In the genomic region with DNA sequence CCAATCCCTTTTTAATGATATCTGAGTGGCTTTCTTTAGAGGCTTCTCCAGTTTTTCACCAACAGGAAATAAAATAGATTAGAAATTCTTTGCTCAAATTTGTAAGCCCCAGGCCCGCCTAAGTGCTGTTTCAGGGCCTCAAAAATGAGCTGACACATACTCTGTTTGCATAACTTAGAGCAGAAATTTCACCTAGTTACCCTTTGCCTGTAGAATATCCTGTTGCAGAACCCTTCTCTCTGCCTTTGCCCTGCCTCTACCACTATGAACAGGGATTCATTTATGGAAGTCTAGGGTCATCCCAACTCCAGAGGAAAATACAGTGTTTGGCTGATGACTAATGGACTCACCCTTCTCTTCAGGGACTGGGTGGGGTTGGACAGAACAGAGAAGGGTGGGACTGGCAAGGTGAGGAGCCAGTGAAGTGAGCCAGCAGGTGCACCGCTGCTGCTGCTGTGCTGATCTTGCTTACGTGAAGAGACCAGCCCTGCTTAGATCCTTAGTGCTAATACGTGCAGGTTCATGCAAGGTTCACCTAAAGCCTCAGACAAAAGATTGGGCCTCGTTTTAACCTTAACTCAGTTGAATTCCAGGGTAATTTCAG, we compare ENCODE assay signal across 2 cellular contexts.
TF ChIP-seq lines count a peak whose summit lies in the region.

No MANE protein-coding gene starts in this region.

TF ChIP-seq in HepG2, 621 proteins besides CTCF, POLR2A, EP300 and RAD21:
- TF ChIP-seq, protein P1, sequence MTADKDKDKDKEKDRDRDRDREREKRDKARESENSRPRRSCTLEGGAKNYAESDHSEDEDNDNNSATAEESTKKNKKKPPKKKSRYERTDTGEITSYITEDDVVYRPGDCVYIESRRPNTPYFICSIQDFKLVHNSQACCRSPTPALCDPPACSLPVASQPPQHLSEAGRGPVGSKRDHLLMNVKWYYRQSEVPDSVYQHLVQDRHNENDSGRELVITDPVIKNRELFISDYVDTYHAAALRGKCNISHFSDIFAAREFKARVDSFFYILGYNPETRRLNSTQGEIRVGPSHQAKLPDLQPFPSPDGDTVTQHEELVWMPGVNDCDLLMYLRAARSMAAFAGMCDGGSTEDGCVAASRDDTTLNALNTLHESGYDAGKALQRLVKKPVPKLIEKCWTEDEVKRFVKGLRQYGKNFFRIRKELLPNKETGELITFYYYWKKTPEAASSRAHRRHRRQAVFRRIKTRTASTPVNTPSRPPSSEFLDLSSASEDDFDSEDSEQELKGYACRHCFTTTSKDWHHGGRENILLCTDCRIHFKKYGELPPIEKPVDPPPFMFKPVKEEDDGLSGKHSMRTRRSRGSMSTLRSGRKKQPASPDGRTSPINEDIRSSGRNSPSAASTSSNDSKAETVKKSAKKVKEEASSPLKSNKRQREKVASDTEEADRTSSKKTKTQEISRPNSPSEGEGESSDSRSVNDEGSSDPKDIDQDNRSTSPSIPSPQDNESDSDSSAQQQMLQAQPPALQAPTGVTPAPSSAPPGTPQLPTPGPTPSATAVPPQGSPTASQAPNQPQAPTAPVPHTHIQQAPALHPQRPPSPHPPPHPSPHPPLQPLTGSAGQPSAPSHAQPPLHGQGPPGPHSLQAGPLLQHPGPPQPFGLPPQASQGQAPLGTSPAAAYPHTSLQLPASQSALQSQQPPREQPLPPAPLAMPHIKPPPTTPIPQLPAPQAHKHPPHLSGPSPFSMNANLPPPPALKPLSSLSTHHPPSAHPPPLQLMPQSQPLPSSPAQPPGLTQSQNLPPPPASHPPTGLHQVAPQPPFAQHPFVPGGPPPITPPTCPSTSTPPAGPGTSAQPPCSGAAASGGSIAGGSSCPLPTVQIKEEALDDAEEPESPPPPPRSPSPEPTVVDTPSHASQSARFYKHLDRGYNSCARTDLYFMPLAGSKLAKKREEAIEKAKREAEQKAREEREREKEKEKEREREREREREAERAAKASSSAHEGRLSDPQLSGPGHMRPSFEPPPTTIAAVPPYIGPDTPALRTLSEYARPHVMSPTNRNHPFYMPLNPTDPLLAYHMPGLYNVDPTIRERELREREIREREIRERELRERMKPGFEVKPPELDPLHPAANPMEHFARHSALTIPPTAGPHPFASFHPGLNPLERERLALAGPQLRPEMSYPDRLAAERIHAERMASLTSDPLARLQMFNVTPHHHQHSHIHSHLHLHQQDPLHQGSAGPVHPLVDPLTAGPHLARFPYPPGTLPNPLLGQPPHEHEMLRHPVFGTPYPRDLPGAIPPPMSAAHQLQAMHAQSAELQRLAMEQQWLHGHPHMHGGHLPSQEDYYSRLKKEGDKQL (CRISPR knock-in tag; IDR thresholded peaks at IDR 0.05; ENCODE audit: low read depth): no peak
- TF ChIP-seq ZC3H4 (CRISPR knock-in tag; IDR thresholded peaks at IDR 0.05; ENCODE audit: borderline replicate concordance) (no peak), ZNF431 (CRISPR knock-in tag; IDR thresholded peaks at IDR 0.05; ENCODE audit: borderline replicate concordance, low read depth) (no peak), MYC (CRISPR knock-in tag; IDR thresholded peaks at IDR 0.05; ENCODE audit: borderline replicate concordance) (no peak), RCOR2 (CRISPR knock-in tag; IDR thresholded peaks at IDR 0.05) (no peak), MEIS1 (CRISPR knock-in tag; IDR thresholded peaks at IDR 0.05; ENCODE audit: borderline replicate concordance) (no peak), ATF1 (CRISPR knock-in tag; IDR thresholded peaks at IDR 0.05) (no peak), RFXANK (CRISPR knock-in tag; IDR thresholded peaks at IDR 0.05) (no peak), HNF4A (CRISPR knock-in tag; IDR thresholded peaks at IDR 0.05) (no peak), RAD51 (IDR thresholded peaks at IDR 0.05; ENCODE audit: borderline replicate concordance) (no peak), NR1H2 (CRISPR knock-in tag; IDR thresholded peaks at IDR 0.05; ENCODE audit: borderline replicate concordance, low read depth) (no peak), RELA (CRISPR knock-in tag; IDR thresholded peaks at IDR 0.05) (no peak), HOXA3 (CRISPR knock-in tag; IDR thresholded peaks at IDR 0.05) (no peak), KLF13 (CRISPR knock-in tag; IDR thresholded peaks at IDR 0.05) (no peak), PHF21A (CRISPR knock-in tag; IDR thresholded peaks at IDR 0.05) (no peak), KAT8 (CRISPR knock-in tag; IDR thresholded peaks at IDR 0.05) (no peak), SP4 (CRISPR knock-in tag; IDR thresholded peaks at IDR 0.05) (no peak), NPAS2 (CRISPR knock-in tag; IDR thresholded peaks at IDR 0.05; ENCODE audit: borderline replicate concordance) (no peak)
- TF ChIP-seq, protein P2, sequence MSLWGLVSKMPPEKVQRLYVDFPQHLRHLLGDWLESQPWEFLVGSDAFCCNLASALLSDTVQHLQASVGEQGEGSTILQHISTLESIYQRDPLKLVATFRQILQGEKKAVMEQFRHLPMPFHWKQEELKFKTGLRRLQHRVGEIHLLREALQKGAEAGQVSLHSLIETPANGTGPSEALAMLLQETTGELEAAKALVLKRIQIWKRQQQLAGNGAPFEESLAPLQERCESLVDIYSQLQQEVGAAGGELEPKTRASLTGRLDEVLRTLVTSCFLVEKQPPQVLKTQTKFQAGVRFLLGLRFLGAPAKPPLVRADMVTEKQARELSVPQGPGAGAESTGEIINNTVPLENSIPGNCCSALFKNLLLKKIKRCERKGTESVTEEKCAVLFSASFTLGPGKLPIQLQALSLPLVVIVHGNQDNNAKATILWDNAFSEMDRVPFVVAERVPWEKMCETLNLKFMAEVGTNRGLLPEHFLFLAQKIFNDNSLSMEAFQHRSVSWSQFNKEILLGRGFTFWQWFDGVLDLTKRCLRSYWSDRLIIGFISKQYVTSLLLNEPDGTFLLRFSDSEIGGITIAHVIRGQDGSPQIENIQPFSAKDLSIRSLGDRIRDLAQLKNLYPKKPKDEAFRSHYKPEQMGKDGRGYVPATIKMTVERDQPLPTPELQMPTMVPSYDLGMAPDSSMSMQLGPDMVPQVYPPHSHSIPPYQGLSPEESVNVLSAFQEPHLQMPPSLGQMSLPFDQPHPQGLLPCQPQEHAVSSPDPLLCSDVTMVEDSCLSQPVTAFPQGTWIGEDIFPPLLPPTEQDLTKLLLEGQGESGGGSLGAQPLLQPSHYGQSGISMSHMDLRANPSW (CRISPR knock-in tag; IDR thresholded peaks at IDR 0.05; ENCODE audit: borderline replicate concordance): no peak
- TF ChIP-seq, protein P3, sequence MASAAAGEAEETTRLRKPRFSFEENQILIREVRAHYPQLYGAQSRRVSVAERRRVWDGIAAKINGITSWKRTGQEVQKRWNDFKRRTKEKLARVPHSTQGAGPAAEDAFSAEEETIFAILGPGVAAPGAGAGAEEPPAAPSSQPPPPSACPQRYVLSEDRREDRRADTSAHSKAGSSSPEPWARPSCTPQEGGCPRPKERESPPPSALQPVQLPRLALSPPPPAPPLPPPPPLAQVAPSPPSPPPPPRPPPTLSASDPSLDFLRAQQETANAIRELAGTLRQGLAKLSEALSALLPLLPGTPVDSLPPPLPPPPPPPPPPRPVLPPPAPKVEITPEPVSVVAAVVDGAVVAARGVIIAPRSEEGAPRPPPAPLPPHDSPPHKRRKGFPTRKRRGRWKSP (CRISPR knock-in tag; IDR thresholded peaks at IDR 0.05): no peak

TF ChIP-seq in HEK293T, 16 proteins besides CTCF, POLR2A, EP300 and RAD21:
- TF ChIP-seq FOXK2 (IDR thresholded peaks at IDR 0.05): no peak
- no peak for TF ChIP-seq L3MBTL2 (conservative IDR thresholded peaks at IDR 0.05)
- TF ChIP-seq LEF1 (IDR thresholded peaks at IDR 0.05; ENCODE audit: borderline replicate concordance): no peak
